Comparison of ENCODE assay signal across 8 cellular contexts in the genomic region with DNA sequence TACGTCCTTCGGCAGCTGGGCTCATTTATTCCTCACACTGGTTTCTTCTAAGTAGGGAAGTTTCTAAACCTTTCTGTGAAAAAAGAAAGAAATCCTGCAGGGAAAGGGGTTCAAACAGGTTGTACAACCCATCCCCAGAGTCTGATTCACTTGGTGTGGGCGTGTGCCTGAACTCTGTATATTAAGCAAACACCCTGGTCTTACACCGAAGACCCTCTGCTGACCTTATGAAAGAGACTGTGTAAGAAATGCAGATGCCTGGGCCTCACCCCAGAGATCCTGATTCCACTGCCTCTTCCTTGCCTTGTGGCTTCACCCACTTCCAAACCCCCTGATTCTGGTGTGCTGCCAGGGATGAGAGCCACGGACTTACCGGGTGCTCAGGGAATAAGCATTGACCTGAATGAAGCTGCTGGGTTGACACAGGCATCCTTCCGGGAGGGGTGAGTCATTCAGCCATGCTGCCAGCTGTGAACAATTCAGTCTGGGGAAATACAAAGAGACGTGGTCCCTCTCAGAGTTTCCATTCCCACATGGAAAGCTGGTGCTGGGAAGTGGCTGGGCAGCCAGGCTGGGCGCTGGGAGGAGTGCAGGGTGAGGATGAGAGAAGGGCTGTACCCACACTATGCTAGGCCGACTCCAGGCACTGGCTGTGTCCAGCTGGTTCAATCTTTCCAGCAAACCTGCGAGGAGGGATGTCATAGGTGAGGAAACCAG. TPM values are rescaled to one million over a fixed set of nuclear protein-coding genes. Genes with fewer than 3 reads are reported as not detected.
A peak's percentile ranks its signal among the peaks of the same experiment; 100 is the strongest.
DNase-seq lines count a peak whose midpoint lies in the region; ATAC-seq and TF ChIP-seq lines count a peak whose summit lies in the region.

No MANE protein-coding gene starts in this region.

- H3K27ac ChIP-seq in mammary epithelial cell (ENCODE audit: insufficient read depth, low read depth, low read length) = peak overlapping the region; percentile 6
- H3K27ac ChIP-seq in liver (ENCODE audit: low read depth in 1 of 2, low read length in 2 of 2) = no peak overlapping the region

- no peaks in the 10 kb centered on the region for H3K79me2 ChIP-seq in mammary epithelial cell (ENCODE audit: insufficient read depth, low read length)

- no TSS peak for BruUV-seq in mammary epithelial cell (replicated peaks; lab: Mats Ljungman, UMichigan)

- in situ Hi-C loops in mammary epithelial cell (cut with MboI; ENCODE audit: low sequenced_read_pairs in 2 of 2) = no loop called here
- in situ Hi-C loops in HAP-1 (cut with MboI; ENCODE audit: low sequenced_read_pairs) = no loop called here

- TF ChIP-seq CTCF in mammary epithelial cell (conservative IDR thresholded peaks at IDR 0.05 in 1 of 2, IDR thresholded peaks at IDR 0.05 in 1 of 2; ENCODE audit: extremely low read depth in 1 of 2, insufficient read depth in 1 of 2, low read depth in 1 of 2, low read length in 2 of 2) (no peak), liver (IDR thresholded peaks at IDR 0.05; ENCODE audit: low read depth, low read length, missing input control) (no peak)

- no peaks in the 10 kb centered on the region for H4K20me1 ChIP-seq in mammary epithelial cell (ENCODE audit: insufficient read depth, low read length)

- DNase-seq in 8988T (peak; percentile 81), HT-29 (ENCODE audit: low spot score) (peak; percentile 51), mammary epithelial cell (peak; percentile 88), HAP-1 (ENCODE audit: low spot score in 2 of 2) (no peak)

- H3K4me1 ChIP-seq in mammary epithelial cell (ENCODE audit: insufficient read depth, low read length) = peaks cover 17% of the 10 kb centered on the region
- H3K4me1 ChIP-seq in liver (ENCODE audit: control insufficient read depth in 4 of 4, insufficient read depth in 4 of 4, low read length in 3 of 4) = no peaks in the 10 kb centered on the region
- H3K4me1 ChIP-seq in HAP-1 = peaks cover 4% of the 10 kb centered on the region

- no peak for TF ChIP-seq RAD21 in liver (IDR thresholded peaks at IDR 0.05)

- peak overlapping the region; percentile 62 for H2AFZ ChIP-seq in mammary epithelial cell (ENCODE audit: low read depth, low read length)

- H3K4me3 ChIP-seq in mammary epithelial cell (replicated peaks in 1 of 3; ENCODE audit: insufficient read depth in 1 of 3, low read depth in 2 of 3, low read length in 3 of 3) = no peak overlapping the region
- no peak overlapping the region for H3K4me3 ChIP-seq in liver (ENCODE audit: low read depth in 1 of 3, low read length in 3 of 3)
- no peak overlapping the region for H3K4me3 ChIP-seq in HAP-1

- H3K4me2 ChIP-seq in mammary epithelial cell (ENCODE audit: insufficient read depth, low read depth, low read length) = peak overlapping the region; percentile 70

- ATAC-seq in GM21723 (IDR thresholded peaks at IDR 0.05; ENCODE audit: unreplicated experiment) (no peak), GM18502 (IDR thresholded peaks at IDR 0.05; ENCODE audit: poor library complexity, unreplicated experiment) (no peak), HG03039 (IDR thresholded peaks at IDR 0.05; ENCODE audit: unreplicated experiment) (no peak)

- CTCF ChIA-PET in mammary epithelial cell (lab: Charles Lee; ENCODE audit: low non-redundant PET) = interaction anchor here (0.5 to 0.7 kb wide), 2 partner anchors 25 to 152 kb away, joined by 4 read pairs; no protein-coding TSS in a partner anchor

- H3K9me3 ChIP-seq in mammary epithelial cell (replicated peaks; ENCODE audit: insufficient read depth, low read length) (no peaks in the 10 kb centered on the region), liver (ENCODE audit: control insufficient read depth in 4 of 4, low read length in 3 of 4) (no peaks in the 10 kb centered on the region), HAP-1 (no peaks in the 10 kb centered on the region)

- H3K36me3 ChIP-seq in mammary epithelial cell (ENCODE audit: insufficient read depth, low read length) = no peaks in the 10 kb centered on the region
- H3K36me3 ChIP-seq in liver (ENCODE audit: control insufficient read depth in 4 of 4, insufficient read depth in 3 of 4, low read depth in 1 of 4, low read length in 3 of 4) = no peaks in the 10 kb centered on the region
- H3K36me3 ChIP-seq in HAP-1 (replicated peaks) = no peaks in the 10 kb centered on the region

- intact Hi-C loops in mammary epithelial cell (cut with micrococcal nuclease) = no loop called here

- no peaks in the 10 kb centered on the region for H3K27me3 ChIP-seq in mammary epithelial cell (ENCODE audit: insufficient read depth, low read length)
- H3K27me3 ChIP-seq in liver (ENCODE audit: control insufficient read depth in 4 of 4, insufficient read depth in 4 of 4, low read length in 3 of 4) = no peaks in the 10 kb centered on the region
- no peaks in the 10 kb centered on the region for H3K27me3 ChIP-seq in HAP-1 (ENCODE audit: low read depth)

- dilution Hi-C loops in mammary epithelial cell (cut with HindIII; ENCODE audit: low sequenced_read_pairs) = loop anchor here (5.0 kb wide), 2 partner anchors 42 to 83 kb away; no protein-coding TSS in a partner anchor

- no peak overlapping the region for H3K9ac ChIP-seq in mammary epithelial cell (ENCODE audit: insufficient read depth, low read length)
- no peak overlapping the region for H3K9ac ChIP-seq in liver (ENCODE audit: low read depth in 1 of 2, low read length in 2 of 2)

- whole genome bisulfite sequencing in mammary epithelial cell (ENCODE audit: low coverage, missing lambda C conversion rate) = 30% methylated on average over 11 of the region's 11 CpGs
- WGBS in liver = 78% methylated on average over 11 of the region's 11 CpGs

TF ChIP-seq in liver, 16 proteins besides CTCF, POLR2A, EP300 and RAD21:
- TF ChIP-seq JUND (IDR thresholded peaks at IDR 0.05) = peak; percentile 56 to 82
- TF ChIP-seq, protein P1, sequence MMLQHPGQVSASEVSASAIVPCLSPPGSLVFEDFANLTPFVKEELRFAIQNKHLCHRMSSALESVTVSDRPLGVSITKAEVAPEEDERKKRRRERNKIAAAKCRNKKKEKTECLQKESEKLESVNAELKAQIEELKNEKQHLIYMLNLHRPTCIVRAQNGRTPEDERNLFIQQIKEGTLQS (IDR thresholded peaks at IDR 0.05) = no peak

RNA-seq across cellular contexts. Expression of a gene that starts 26.5 kb away (rescaled TPM):
- total RNA-seq in HT-29 (2014; rRNA removed; shearing (Covaris generic)) = 104 and 115 TPM in 2 replicates
- 1,000 to 10,000 TPM in 1 of 2 donors, 100 to 1,000 TPM in 1; 841 to 1,322 TPM for total RNA-seq in mammary epithelial cell
- polyA plus RNA-seq in mammary epithelial cell = 813 TPM
- 1,325 TPM for polyA minus RNA-seq in mammary epithelial cell
- total RNA-seq in liver = 100 to 1,000 TPM in 1 of 2 donors, 10 to 100 TPM in 1; 55.4 to 100 TPM
- 10 to 100 TPM; 36.2 to 70.7 TPM for polyA plus RNA-seq in liver

Comparison
In these comparisons a context has a peak if more than half of its experiments do, and no peak if none do; other contexts are left out.
1. DNase-seq: peak in 8988T (single experiment), HT-29 (single experiment) and mammary epithelial cell (single experiment); none in HAP-1 (0 of 2).